In the genomic region with DNA sequence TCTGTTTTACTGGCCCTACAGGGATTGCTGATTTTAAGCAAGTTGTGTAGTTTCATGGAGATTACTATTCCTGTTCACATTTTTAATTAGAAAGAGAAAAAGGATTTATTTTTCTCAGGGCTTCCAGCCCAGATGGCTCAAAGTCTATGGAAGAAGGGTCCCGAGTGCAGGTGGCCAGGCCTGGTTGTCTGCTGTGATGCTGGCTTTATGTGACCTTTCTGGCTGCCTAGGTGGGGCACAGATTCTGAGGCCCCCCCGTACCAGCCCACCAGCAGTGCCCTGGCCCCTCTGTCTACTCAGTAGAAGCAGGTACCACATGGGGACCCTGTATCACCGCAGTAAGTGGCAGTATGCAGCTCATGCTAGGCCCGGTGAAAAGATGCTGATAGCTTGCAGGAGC, we compare ENCODE assay signal across 31 cellular contexts.
"Had no signal": no experiment of that assay in that cellular context is flagged by ENCODE, and none has a peak within 500 bp of the region (broad histone marks: within the 10 kb centered on the region; RNA-seq: fewer than 3 reads in every experiment).

No MANE protein-coding gene starts in this region.

- H3K36me3 ChIP-seq: ascending aorta, breast epithelium, cardiac muscle cell, colonic mucosa, heart left ventricle had no signal

- DNase-seq: activated CD4-positive, alpha-beta memory T cell treated with anti-CD3 and anti-CD28 coated beads, Interleukin-2, amount 10 ng/mL, durations not matched to agents 7 days and 5 days; activated CD4-positive, alpha-beta T cell treated with anti-CD3 and anti-CD28 coated beads for 1 hour; activated CD4-positive, alpha-beta T cell treated with anti-CD3 and anti-CD28 coated beads for 4 hours; activated CD4-positive, alpha-beta T cell treated with anti-CD3 and anti-CD28 coated beads, Interleukin-2, amount 10 ng/mL, durations not matched to agents 7 days and 5 days; activated CD4-positive, alpha-beta T cell treated with anti-CD3 and anti-CD28 coated beads, Interleukin-2, amount 50 U/mL, for 4 hours; activated CD8-positive, alpha-beta memory T cell treated with anti-CD3 and anti-CD28 coated beads, Interleukin-2, amount 50 U/mL, for 48 hours; activated gamma-delta T cell; activated naive CD4-positive, alpha-beta T cell; activated naive CD4-positive, alpha-beta T cell treated with anti-CD3 and anti-CD28 coated beads, Interleukin-2, amount 10 ng/mL, durations not matched to agents 7 days and 5 days; activated naive CD8-positive, alpha-beta T cell treated with anti-CD3 and anti-CD28 coated beads, Interleukin-2, amount 10 ng/mL, durations not matched to agents 7 days and 5 days; activated T-cell treated with anti-CD3 and anti-CD28 coated beads for 4 hours; activated T-cell treated with anti-CD3 and anti-CD28 coated beads, Interleukin-2, amount 50 U/mL, for 24 hours; activated T-cell treated with anti-CD3 and anti-CD28 coated beads, Interleukin-2, amount 50 U/mL, for 72 hours; central memory CD4-positive, alpha-beta T cell; cerebellar nuclear complex; colonic mucosa; effector CD8-positive, alpha-beta T cell; foreskin fibroblast; glutamatergic neuron; heart left ventricle; T-helper 1 cell; T-helper 17 cell; T1000 had no signal

- FAIRE-seq: endometrium, endothelial cell of umbilical vein, frontal cortex had no signal

- ATAC-seq: activated naive CD4-positive, alpha-beta T cell treated with anti-CD3 and anti-CD28 coated beads, Interleukin-2, amount 50 U/mL, for 72 hours; activated T-cell treated with anti-CD3 and anti-CD28 coated beads, Interleukin-2, amount 50 U/mL, for 72 hours; heart left ventricle; T-helper 17 cell had no signal

- H3K4me3 ChIP-seq: ascending aorta, breast epithelium, cardiac muscle cell, colonic mucosa, heart left ventricle had no signal

- H3K9me3 ChIP-seq: ascending aorta, breast epithelium, colonic mucosa had no signal

- H3K4me1 ChIP-seq: ascending aorta, breast epithelium, colonic mucosa, heart left ventricle had no signal

- H3K27ac ChIP-seq: ascending aorta, breast epithelium, cardiac muscle cell, colonic mucosa, epithelial cell of prostate, heart left ventricle had no signal

- H3K27me3 ChIP-seq: ascending aorta, breast epithelium, cardiac muscle cell, colonic mucosa, heart left ventricle had no signal
